Comparison of ENCODE assay signal across 23 cellular contexts in the genomic region with DNA sequence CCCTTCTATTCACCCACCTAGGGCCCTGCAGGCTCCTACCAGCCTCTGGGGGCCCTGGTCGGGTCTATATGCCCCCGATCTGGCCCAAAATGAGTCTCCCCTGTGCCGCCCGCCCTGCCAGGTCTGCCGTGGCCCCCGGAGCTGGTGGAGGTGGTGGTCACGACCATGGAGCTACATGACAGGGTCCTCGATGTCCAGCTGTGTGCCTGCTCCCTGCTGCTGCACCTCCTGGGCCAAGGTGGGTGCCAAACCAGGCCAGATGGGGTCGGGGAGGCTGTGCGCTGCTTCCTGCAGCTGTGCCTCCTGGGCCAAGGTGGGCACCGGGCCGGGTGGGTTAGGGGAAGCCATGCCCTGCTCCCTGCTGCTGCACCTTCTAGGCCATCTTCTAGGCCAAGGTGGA.
"Had no signal": no experiment of that assay in that cellular context is flagged by ENCODE, and none has a peak within 500 bp of the region (broad histone marks: within the 10 kb centered on the region; RNA-seq: fewer than 3 reads in every experiment).

No MANE protein-coding gene starts in this region.

- DNase-seq: activated CD4-positive, alpha-beta T cell treated with anti-CD3 and anti-CD28 coated beads for 1 hour; activated CD8-positive, alpha-beta memory T cell treated with anti-CD3 and anti-CD28 coated beads for 24 hours; activated CD8-positive, alpha-beta memory T cell treated with anti-CD3 and anti-CD28 coated beads, Interleukin-2, amount 50 U/mL, for 48 hours; activated effector memory CD4-positive, alpha-beta T cell treated with Interleukin-2 at 50 U/mL for 16 hours; activated naive CD4-positive, alpha-beta T cell treated with anti-CD3 and anti-CD28 coated beads, Interleukin-2, amount 10 ng/mL, durations not matched to agents 7 days and 5 days; activated naive CD8-positive, alpha-beta T cell treated with anti-CD3 and anti-CD28 coated beads, Interleukin-2, amount 50 U/mL, for 24 hours; activated T-cell treated with anti-CD3 and anti-CD28 coated beads, Interleukin-2, amount 50 U/mL, for 48 hours; anterior cingulate cortex; caudate nucleus; effector memory CD8-positive, alpha-beta T cell; foreskin fibroblast; mesenchymal stem cell; mucosa of descending colon; naive B cell; stimulated activated CD4-positive, alpha-beta T cell treated with anti-CD3 and anti-CD28 coated beads, Interleukin-2, amount 100 ng/mL, for 24 hours; stimulated activated naive CD8-positive, alpha-beta T cell treated with anti-CD3 and anti-CD28 coated beads, Interleukin-15, Interleukin-2, amounts not matched to agents 100 U/mL and 50 U/mL, for 24 hours; T-helper 2 cell had no signal

- H3K4me1 ChIP-seq: prostate gland, right atrium auricular region, tibial nerve had no signal

- H3K36me3 ChIP-seq: prostate gland had no signal

- H3K9me3 ChIP-seq: mucosa of descending colon, prostate gland, right atrium auricular region, tibial nerve had no signal

- H3K27ac ChIP-seq: epithelial cell of prostate, prostate gland, right atrium auricular region, tibial nerve, VCaP had no signal

- H3K27me3 ChIP-seq: right atrium auricular region had no signal

- H3K4me3 ChIP-seq: mucosa of descending colon, prostate gland, right atrium auricular region, tibial nerve had no signal

- FAIRE-seq: urothelium cell line had no signal
